In the genomic region with DNA sequence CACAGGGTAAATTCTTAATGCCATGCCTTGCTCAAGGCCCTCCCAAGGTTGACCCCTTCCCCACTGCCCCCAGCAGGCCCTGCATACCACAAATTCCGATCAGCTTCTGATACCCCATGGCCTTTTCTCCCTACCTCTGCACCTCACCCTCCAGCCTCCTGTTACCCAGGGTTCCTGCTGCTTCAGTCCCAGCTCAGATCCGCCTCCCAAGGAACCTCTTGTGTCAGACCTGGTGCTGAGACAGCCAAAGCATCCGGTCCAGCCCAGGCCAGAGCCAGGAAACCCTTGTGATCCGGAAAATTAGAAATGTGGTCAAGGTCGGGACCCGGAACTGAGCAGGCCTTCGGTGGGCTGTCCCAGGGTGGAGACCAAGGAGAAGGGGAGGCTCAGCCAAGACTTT, we compare ENCODE assay signal across 27 cellular contexts.
"Had no signal": no experiment of that assay in that cellular context is flagged by ENCODE, and none has a peak within 500 bp of the region (broad histone marks: within the 10 kb centered on the region; RNA-seq: fewer than 3 reads in every experiment).

No MANE protein-coding gene starts in this region.

- H3K4me1 Mint-ChIP-seq: activated naive CD8-positive, alpha-beta T cell treated with anti-CD3 and anti-CD28 coated beads, Interleukin-2, amount 10 ng/mL, durations not matched to agents 7 days and 5 days; central memory CD8-positive, alpha-beta T cell; natural killer cell; stimulated activated effector memory CD8-positive, alpha-beta T cell treated with anti-CD3 and anti-CD28 coated beads, Interleukin-12 subunit alpha, Interleukin-12 subunit beta, amount 100 ng/mL, for 72 hours had no signal

- H3K4me3 ChIP-seq: breast epithelium, colonic mucosa, dorsolateral prefrontal cortex, esophagus muscularis mucosa, lower lobe of right lung, right lobe of liver, stomach, transverse colon had no signal

- DNase-seq: activated CD4-positive, alpha-beta memory T cell treated with anti-CD3 and anti-CD28 coated beads for 36 hours; activated CD4-positive, alpha-beta T cell treated with anti-CD3 and anti-CD28 coated beads for 48 hours; activated effector memory CD4-positive, alpha-beta T cell treated with Interleukin-2 at 50 U/mL for 16 hours; activated naive CD4-positive, alpha-beta T cell treated with anti-CD3 and anti-CD28 coated beads for 36 hours; activated naive CD8-positive, alpha-beta T cell treated with anti-CD3 and anti-CD28 coated beads, Interleukin-2, amount 10 ng/mL, durations not matched to agents 7 days and 5 days; activated T-cell treated with anti-CD3 and anti-CD28 coated beads, Interleukin-2, amount 50 U/mL, for 48 hours; amniotic stem cell; colonic mucosa; dorsolateral prefrontal cortex; effector memory CD8-positive, alpha-beta T cell; hippocampal formation; kidney; lower lobe of right lung; natural killer cell; right lobe of liver; small intestine; stimulated activated CD4-positive, alpha-beta T cell treated with anti-CD3 and anti-CD28 coated beads, Interleukin-2, amount 100 ng/mL, for 24 hours; stomach; SW 1271; T-helper 17 cell; transverse colon had no signal

- ATAC-seq: effector memory CD8-positive, alpha-beta T cell; left lobe of liver; lower lobe of right lung; natural killer cell; stimulated activated effector memory CD8-positive, alpha-beta T cell treated with anti-CD3 and anti-CD28 coated beads, Interleukin-12 subunit alpha, Interleukin-12 subunit beta, amount 100 ng/mL, for 72 hours; T-helper 17 cell had no signal

- H3K27me3 Mint-ChIP-seq: central memory CD8-positive, alpha-beta T cell had no signal

- H3K27me3 ChIP-seq: breast epithelium, colonic mucosa, esophagus muscularis mucosa, right lobe of liver, transverse colon had no signal

- H3K79me2 ChIP-seq: parathyroid adenoma had no signal

- H3K27ac ChIP-seq: colonic mucosa, dorsolateral prefrontal cortex, esophagus muscularis mucosa, lower lobe of right lung, parathyroid adenoma, right lobe of liver, stomach, transverse colon had no signal

- H3K9me3 ChIP-seq: breast epithelium, colonic mucosa, esophagus muscularis mucosa, lower lobe of right lung, right lobe of liver, stomach, transverse colon had no signal

- H3K4me1 ChIP-seq: breast epithelium, colonic mucosa, lower lobe of right lung, parathyroid adenoma, right lobe of liver, transverse colon had no signal

- H3K9ac ChIP-seq: parathyroid adenoma had no signal

- H3K9me3 Mint-ChIP-seq: activated CD4-positive, alpha-beta memory T cell treated with anti-CD3 and anti-CD28 coated beads for 36 hours; activated naive CD4-positive, alpha-beta T cell treated with anti-CD3 and anti-CD28 coated beads for 36 hours; activated naive CD8-positive, alpha-beta T cell treated with anti-CD3 and anti-CD28 coated beads, Interleukin-2, amount 10 ng/mL, durations not matched to agents 7 days and 5 days; central memory CD8-positive, alpha-beta T cell; effector memory CD8-positive, alpha-beta T cell; natural killer cell; stimulated activated effector memory CD8-positive, alpha-beta T cell treated with anti-CD3 and anti-CD28 coated beads, Interleukin-12 subunit alpha, Interleukin-12 subunit beta, amount 100 ng/mL, for 72 hours had no signal

- H2AFZ ChIP-seq: parathyroid adenoma had no signal

- H3K4me3 Mint-ChIP-seq: activated CD4-positive, alpha-beta memory T cell treated with anti-CD3 and anti-CD28 coated beads for 36 hours; activated naive CD4-positive, alpha-beta T cell treated with anti-CD3 and anti-CD28 coated beads for 36 hours; activated naive CD8-positive, alpha-beta T cell treated with anti-CD3 and anti-CD28 coated beads, Interleukin-2, amount 10 ng/mL, durations not matched to agents 7 days and 5 days; central memory CD8-positive, alpha-beta T cell; effector memory CD8-positive, alpha-beta T cell; natural killer cell; stimulated activated effector memory CD8-positive, alpha-beta T cell treated with anti-CD3 and anti-CD28 coated beads, Interleukin-12 subunit alpha, Interleukin-12 subunit beta, amount 100 ng/mL, for 72 hours; T-helper 17 cell had no signal

- H3K36me3 Mint-ChIP-seq: activated CD4-positive, alpha-beta memory T cell treated with anti-CD3 and anti-CD28 coated beads for 36 hours; activated naive CD8-positive, alpha-beta T cell treated with anti-CD3 and anti-CD28 coated beads, Interleukin-2, amount 10 ng/mL, durations not matched to agents 7 days and 5 days; natural killer cell; stimulated activated effector memory CD8-positive, alpha-beta T cell treated with anti-CD3 and anti-CD28 coated beads, Interleukin-12 subunit alpha, Interleukin-12 subunit beta, amount 100 ng/mL, for 72 hours had no signal

- H3K36me3 ChIP-seq: breast epithelium, colonic mucosa, esophagus muscularis mucosa, lower lobe of right lung, right lobe of liver, stomach, transverse colon had no signal

- H3K27ac Mint-ChIP-seq: activated CD4-positive, alpha-beta memory T cell treated with anti-CD3 and anti-CD28 coated beads for 36 hours; activated naive CD4-positive, alpha-beta T cell treated with anti-CD3 and anti-CD28 coated beads for 36 hours; activated naive CD8-positive, alpha-beta T cell treated with anti-CD3 and anti-CD28 coated beads, Interleukin-2, amount 10 ng/mL, durations not matched to agents 7 days and 5 days; effector memory CD8-positive, alpha-beta T cell; natural killer cell; stimulated activated effector memory CD8-positive, alpha-beta T cell treated with anti-CD3 and anti-CD28 coated beads, Interleukin-12 subunit alpha, Interleukin-12 subunit beta, amount 100 ng/mL, for 72 hours had no signal
